ENCODE assay signal across 14 cellular contexts in genomic region chr2:30541680-30542079, GRCh38.
"Had no signal": no experiment of that assay in that cellular context is flagged by ENCODE, and none has a peak within 500 bp of the region (broad histone marks: within the 10 kb centered on the region; RNA-seq: fewer than 3 reads in every experiment).

No MANE protein-coding gene starts in this region.

- DNase-seq: activated CD4-positive, alpha-beta T cell treated with anti-CD3 and anti-CD28 coated beads for 36 hours; activated CD8-positive, alpha-beta T cell treated with anti-CD3 and anti-CD28 coated beads for 36 hours; activated effector memory CD4-positive, alpha-beta T cell treated with Interleukin-2 at 50 U/mL for 16 hours; activated naive CD8-positive, alpha-beta T cell treated with anti-CD3 and anti-CD28 coated beads, Interleukin-2, amount 10 ng/mL, durations not matched to agents 7 days and 5 days; activated T-cell treated with anti-CD3 and anti-CD28 coated beads, Interleukin-2, amount 50 U/mL, for 4 hours; dorsolateral prefrontal cortex; endodermal cell; pancreas; sigmoid colon; stimulated activated CD4-positive, alpha-beta T cell treated with anti-CD3 and anti-CD28 coated beads, Interleukin-1b, Interleukin-23, amount 100 ng/mL, for 48 hours; T-helper 17 cell had no signal

- H3K27me3 Mint-ChIP-seq: activated CD4-positive, alpha-beta T cell treated with anti-CD3 and anti-CD28 coated beads for 36 hours; activated CD8-positive, alpha-beta T cell treated with anti-CD3 and anti-CD28 coated beads for 36 hours; activated naive CD8-positive, alpha-beta T cell treated with anti-CD3 and anti-CD28 coated beads, Interleukin-2, amount 10 ng/mL, durations not matched to agents 7 days and 5 days; T-helper 17 cell had no signal

- FAIRE-seq: islet of Langerhans, pancreas had no signal

- H3K4me3 ChIP-seq: ascending aorta, dorsolateral prefrontal cortex, neural progenitor cell, pancreas, sigmoid colon had no signal

- H3K27ac Mint-ChIP-seq: activated CD4-positive, alpha-beta T cell treated with anti-CD3 and anti-CD28 coated beads for 36 hours; activated CD8-positive, alpha-beta T cell treated with anti-CD3 and anti-CD28 coated beads for 36 hours; activated naive CD8-positive, alpha-beta T cell treated with anti-CD3 and anti-CD28 coated beads, Interleukin-2, amount 10 ng/mL, durations not matched to agents 7 days and 5 days; endodermal cell; neural progenitor cell; T-helper 17 cell had no signal

- ATAC-seq: activated CD4-positive, alpha-beta T cell treated with anti-CD3 and anti-CD28 coated beads for 36 hours; activated CD8-positive, alpha-beta T cell treated with anti-CD3 and anti-CD28 coated beads for 36 hours; activated T-cell treated with anti-CD3 and anti-CD28 coated beads, Interleukin-2, amount 50 U/mL, for 4 hours; pancreas; T-helper 17 cell had no signal

- H3K4me3 Mint-ChIP-seq: activated CD4-positive, alpha-beta T cell treated with anti-CD3 and anti-CD28 coated beads for 36 hours; activated CD8-positive, alpha-beta T cell treated with anti-CD3 and anti-CD28 coated beads for 36 hours; activated naive CD8-positive, alpha-beta T cell treated with anti-CD3 and anti-CD28 coated beads, Interleukin-2, amount 10 ng/mL, durations not matched to agents 7 days and 5 days; activated T-cell treated with anti-CD3 and anti-CD28 coated beads, Interleukin-2, amount 50 U/mL, for 4 hours; endodermal cell; neural progenitor cell; T-helper 17 cell had no signal

- H3K4me1 Mint-ChIP-seq: neural progenitor cell had no signal
